1 cellular context compared by ENCODE assay signal in genomic region chr18:47754311-47755101, GRCh38.
A peak's percentile ranks its signal among the peaks of the same experiment; 100 is the strongest.
TF ChIP-seq lines count a peak whose summit lies in the region.

No MANE protein-coding gene starts in this region.

TF ChIP-seq in HEK293, 187 proteins besides CTCF, POLR2A, EP300 and RAD21 (continued from another document):
- peak; percentile 62; the same call in 1 of the 2 replicates for TF ChIP-seq ZBTB11 (tag by site-specific recombination; conservative IDR thresholded peaks at IDR 0.05; ENCODE audit: low read depth)
- TF ChIP-seq ZBTB1 (tag by site-specific recombination; IDR thresholded peaks at IDR 0.05), result no peak
- 0 out of 2 replicates have a peak, but pooled peaks have one; percentile 23 for TF ChIP-seq ZBTB17 (tag by site-specific recombination; IDR thresholded peaks at IDR 0.05)
- TF ChIP-seq ZNF423 (tag by site-specific recombination; IDR thresholded peaks at IDR 0.05), result no peak
- no peak for TF ChIP-seq ZNF521 (tag by site-specific recombination; IDR thresholded peaks at IDR 0.05)
- no peak for TF ChIP-seq ZNF76 (tag by site-specific recombination; IDR thresholded peaks at IDR 0.05; ENCODE audit: borderline replicate concordance, low read depth)
- TF ChIP-seq ZNF138 (tag by site-specific recombination; IDR thresholded peaks at IDR 0.05; ENCODE audit: borderline replicate concordance), result no peak
- peak; percentile 28; the same call in 1 of the 2 replicates for TF ChIP-seq GLIS2 (tag by site-specific recombination; IDR thresholded peaks at IDR 0.05)
- no peak for TF ChIP-seq ZNF266 (tag by site-specific recombination; IDR thresholded peaks at IDR 0.05; ENCODE audit: low read depth)
- TF ChIP-seq ZBTB20 (tag by site-specific recombination; IDR thresholded peaks at IDR 0.05), result 0 out of 2 replicates have a peak, but pooled peaks have one; percentile 16
- TF ChIP-seq ZNF501 (tag by site-specific recombination; IDR thresholded peaks at IDR 0.05), result peak; percentile 56; the same call in 1 of the 2 replicates
- peak; percentile 53; the same call in 1 of the 2 replicates for TF ChIP-seq YY1 (tag by site-specific recombination; IDR thresholded peaks at IDR 0.05)
- TF ChIP-seq ZNF433 (tag by site-specific recombination; IDR thresholded peaks at IDR 0.05; ENCODE audit: low read depth), result no peak
